Comparison of ENCODE assay signal across 8 cellular contexts in genomic region chr7:87345962-87346371, GRCh38. TPM values are rescaled to one million over a fixed set of nuclear protein-coding genes. Genes with fewer than 3 reads are reported as not detected.
DNase-seq lines count a peak whose midpoint lies in the region; ATAC-seq and TF ChIP-seq lines count a peak whose summit lies in the region.

No MANE protein-coding gene starts in this region.

- peaks cover 12% of the 10 kb centered on the region for H3K36me3 ChIP-seq in MG63
- H3K36me3 ChIP-seq in mucosa of rectum (ENCODE audit: control insufficient read depth in 2 of 2, insufficient read depth in 2 of 2, low read length in 2 of 2) = peaks cover 19 to 23% of the 10 kb centered on the region in 2 donors

- DNase-seq in MG63 = no peak
- DNase-seq in coronary artery (ENCODE audit: low spot score) = no peak
- DNase-seq in stimulated activated CD4-positive, alpha-beta T cell treated with anti-CD3 and anti-CD28 coated beads, Interleukin-1b, Interleukin-23, amount 100 ng/mL, for 48 hours = no peak
- DNase-seq in NCI-H2107 treated with DMSO at 0.1 percent for 48 hours (lab: John Stamatoyannopoulos, UW; ENCODE audit: unreplicated experiment) = no peak

- TF ChIP-seq CTCF in 22Rv1 (IDR thresholded peaks at IDR 0.05) (no peak), coronary artery (IDR thresholded peaks at IDR 0.05) (no peak)

- peak overlapping the region; percentile 87 for H3K9ac ChIP-seq in mucosa of rectum (ENCODE audit: low read depth in 1 of 2, low read length in 2 of 2)

- ATAC-seq in GM19324 (IDR thresholded peaks at IDR 0.05; ENCODE audit: low FRiP score, unreplicated experiment) (peak; percentile 4), GM21825 (IDR thresholded peaks at IDR 0.05; ENCODE audit: unreplicated experiment) (no peak)

- H3K27ac ChIP-seq in 22Rv1 (peak overlapping the region; percentile 96), coronary artery (peak overlapping the region; percentile 78 to 91), mucosa of rectum (ENCODE audit: low read depth in 2 of 2, low read length in 2 of 2) (peak overlapping the region; percentile 89 to 90)

- H3K27me3 ChIP-seq in MG63 (no peaks in the 10 kb centered on the region), mucosa of rectum (ENCODE audit: control insufficient read depth in 2 of 2, insufficient read depth in 2 of 2, low read length in 2 of 2) (no peaks in the 10 kb centered on the region)

- H3K9me3 ChIP-seq in MG63 (no peaks in the 10 kb centered on the region), mucosa of rectum (ENCODE audit: control insufficient read depth in 2 of 2, low read length in 2 of 2) (no peaks in the 10 kb centered on the region)

- H3K4me1 ChIP-seq in mucosa of rectum (ENCODE audit: control insufficient read depth in 2 of 2, insufficient read depth in 2 of 2, low read length in 2 of 2) = peaks cover 0 to 14% of the 10 kb centered on the region in 2 donors

- peak overlapping the region; percentile 51 for H3K4me3 ChIP-seq in MG63
- peak overlapping the region; percentile 75 for H3K4me3 ChIP-seq in coronary artery
- peak overlapping the region; percentile 91 to 93 for H3K4me3 ChIP-seq in mucosa of rectum (ENCODE audit: low read length in 2 of 2)

RNA-seq across cellular contexts. Expression of gene CROT, which starts 0.5 kb away (rescaled TPM):
- total RNA-seq in MG63 (2014; rRNA removed; shearing (Covaris generic); ENCODE audit: low replicate concordance) = 3.3 and 4.5 TPM in 2 replicates
